ENCODE assay signal across 8 cellular contexts in genomic region chr5:176610430-176610763, GRCh38. TPM values are rescaled to one million over a fixed set of nuclear protein-coding genes. Genes with fewer than 3 reads are reported as not detected.
A peak's percentile ranks its signal among the peaks of the same experiment; 100 is the strongest.
DNase-seq lines count a peak whose midpoint lies in the region; ATAC-seq, FAIRE-seq and TF ChIP-seq lines count a peak whose summit lies in the region.

No MANE protein-coding gene starts in this region.

- in situ Hi-C loops in HepG2 (cut with HindIII; ENCODE audit: extremely low pct_ligation_motif_present, low pct_unique_long_range_greater_than_20kb), result no loop called here

- no peak for TF ChIP-seq POLR2A in GM12892 (IDR thresholded peaks at IDR 0.05; ENCODE audit: low read depth, low read length)
- no peak for TF ChIP-seq POLR2A in HepG2 (IDR thresholded peaks at IDR 0.05; ENCODE audit: insufficient read depth in 1 of 2, low read depth in 2 of 2, low read length in 2 of 2)
- no peak for TF ChIP-seq POLR2A in vagina (IDR thresholded peaks at IDR 0.05)

- intact Hi-C loops in HepG2 (cut with micrococcal nuclease; ENCODE audit: unreplicated experiment), result no loop called here
- intact Hi-C loops in vagina (cut with DNase I), result no loop called here

- DNase-seq in GM12892 (ENCODE audit: insufficient read length) (peak; percentile 46), HepG2 (ENCODE audit: low spot score) (no peak), vagina (ENCODE audit: extremely low spot score in 2 of 2) (no peak), kidney tubule cell (ENCODE audit: low spot score) (no peak), GM19239 (ENCODE audit: insufficient read length, low spot score) (no peak), GM20000 (ENCODE audit: low spot score) (no peak)

- FAIRE-seq in GM12892 (lab: Jason Lieb, UNC) (no peak), HepG2 (lab: Jason Lieb, UNC) (no peak), GM19239 (lab: Jason Lieb, UNC) (no peak)

- H3K9me3 ChIP-seq in HepG2 (ENCODE audit: low read length) (no peaks in the 10 kb centered on the region), vagina (no peaks in the 10 kb centered on the region)

- POLR2A ChIA-PET in HepG2 (lab: Yijun Ruan, JAX), result no interaction called here

- H3K4me2 ChIP-seq in HepG2 (ENCODE audit: low read depth, low read length), result peak overlapping the region; percentile 84

- TF ChIP-seq EP300 in HepG2 (IDR thresholded peaks at IDR 0.05; ENCODE audit: low read depth in 2 of 2, low read length in 2 of 2) (no peak), HepG2 (CRISPR knock-in tag; IDR thresholded peaks at IDR 0.05; ENCODE audit: borderline replicate concordance) (no peak)

- H3K36me3 ChIP-seq in HepG2 (replicated peaks in 1 of 2; ENCODE audit: control insufficient read depth in 1 of 2, insufficient read depth in 2 of 2, low read length in 2 of 2), result no peaks in the 10 kb centered on the region
- H3K36me3 ChIP-seq in vagina, result no peaks in the 10 kb centered on the region

- TF ChIP-seq RAD21 in HepG2 (CRISPR knock-in tag; IDR thresholded peaks at IDR 0.05), result no peak

- H4K20me1 ChIP-seq in HepG2 (ENCODE audit: insufficient read depth, low read length), result no peaks in the 10 kb centered on the region

- no peak for TF ChIP-seq CTCF in HepG2 (CRISPR knock-in tag; IDR thresholded peaks at IDR 0.05)
- no peak for TF ChIP-seq CTCF in vagina (IDR thresholded peaks at IDR 0.05)
- TF ChIP-seq CTCF in GM20000 (IDR thresholded peaks at IDR 0.05; ENCODE audit: extremely low read depth, missing control alignments), result no peak

- H3K27ac Mint-ChIP-seq in activated T-helper 17 cell treated with anti-CD3 and anti-CD28 coated beads, Interleukin-2, amount 50 U/mL, for 72 hours, result no peak overlapping the region

- H3K9me3 Mint-ChIP-seq in activated T-helper 17 cell treated with anti-CD3 and anti-CD28 coated beads, Interleukin-2, amount 50 U/mL, for 72 hours, result no peaks in the 10 kb centered on the region

- peaks cover 7% of the 10 kb centered on the region for H3K36me3 Mint-ChIP-seq in activated T-helper 17 cell treated with anti-CD3 and anti-CD28 coated beads, Interleukin-2, amount 50 U/mL, for 72 hours (ENCODE audit: low read depth)

- BruUV-seq in HepG2 (replicated peaks; lab: Mats Ljungman, UMichigan), result no TSS peak

- peak overlapping the region; percentile 47 to 76 (median 59); a peak in 4 of 6 replicates for H3K4me3 ChIP-seq in HepG2 (replicated peaks in 1 of 3; ENCODE audit: insufficient read depth in 1 of 3, low read depth in 2 of 3, low read length in 3 of 3)
- peak overlapping the region; percentile 55 to 57 for H3K4me3 ChIP-seq in vagina

- 0% methylated on average over 4 of the region's 31 CpGs for WGBS in HepG2 (ENCODE audit: low lambda C conversion rate)

- peaks cover 13% of the 10 kb centered on the region for H3K4me1 Mint-ChIP-seq in activated T-helper 17 cell treated with anti-CD3 and anti-CD28 coated beads, Interleukin-2, amount 50 U/mL, for 72 hours

- peak; percentile 7 for ATAC-seq in HG02870 (IDR thresholded peaks at IDR 0.05; ENCODE audit: unreplicated experiment)
- ATAC-seq in activated T-helper 17 cell treated with anti-CD3 and anti-CD28 coated beads, Interleukin-2, amount 50 U/mL, for 72 hours (replicated peaks), result peak; percentile 2
- no peak for ATAC-seq in HepG2

- no peak overlapping the region for H2AFZ ChIP-seq in HepG2 (ENCODE audit: low read length)

- H3K27me3 Mint-ChIP-seq in activated T-helper 17 cell treated with anti-CD3 and anti-CD28 coated beads, Interleukin-2, amount 50 U/mL, for 72 hours, result peaks cover 16% of the 10 kb centered on the region

- peak overlapping the region; percentile 22; the same call in 1 of the 2 replicates for H3K9ac ChIP-seq in HepG2 (ENCODE audit: insufficient read depth, low read depth, low read length)

- no peaks in the 10 kb centered on the region for H3K79me2 ChIP-seq in HepG2 (ENCODE audit: insufficient read depth, low read length)

- H3K27ac ChIP-seq in HepG2 (ENCODE audit: extremely low read length, insufficient read depth, low read length), result no peak overlapping the region
- H3K27ac ChIP-seq in vagina, result no peak overlapping the region

- H3K27me3 ChIP-seq in HepG2 (ENCODE audit: control insufficient read depth in 1 of 2, insufficient read depth in 2 of 2, low read length in 2 of 2), result no peaks in the 10 kb centered on the region; a peak in 2 of 5 replicates
- H3K27me3 ChIP-seq in vagina, result no peaks in the 10 kb centered on the region

- CTCF ChIA-PET in HepG2 (lab: Yijun Ruan, JAX; ENCODE audit: low intra/inter-chr PET ratio, low total read pairs), result no interaction called here

- H3K4me3 Mint-ChIP-seq in activated T-helper 17 cell treated with anti-CD3 and anti-CD28 coated beads, Interleukin-2, amount 50 U/mL, for 72 hours, result peak overlapping the region; percentile 73

- H3K4me1 ChIP-seq in HepG2 (ENCODE audit: insufficient read depth, low read length), result peaks cover 14% of the 10 kb centered on the region
- H3K4me1 ChIP-seq in vagina, result peaks cover 9% of the 10 kb centered on the region

RNA-seq across cellular contexts. Expression of gene GPRIN1, which starts 0.4 kb away (rescaled TPM):
- 1.6 TPM for polyA plus RNA-seq in GM12892 (2012; ENCODE audit: missing spikeins)
- total RNA-seq in activated T-helper 17 cell treated with anti-CD3 and anti-CD28 coated beads, Interleukin-2, amount 50 U/mL, for 72 hours, result 1 to 10 TPM; 4.8 to 8.9 TPM
- total RNA-seq in HepG2 (2016; rRNA removed; fragmentation: Illumina TruSeq; extraction: Trizol) (2.0 and 2.1 TPM in 2 replicates), vagina (0.49 TPM)
- total RNA-seq in HepG2 (2016; cell fraction: cytosol; rRNA removed; fragmentation: Illumina TruSeq; extraction: Trizol; ENCODE audit: low read depth), result 0.20 and 0.26 TPM in 2 replicates
- 1.6 and 2.0 TPM in 2 replicates for total RNA-seq in HepG2 (2016; cell fraction: insoluble cytoplasmic fraction; rRNA removed; fragmentation: Illumina TruSeq; extraction: Trizol)
- total RNA-seq in HepG2 (2016; cell fraction: membrane; rRNA removed; fragmentation: Illumina TruSeq; extraction: Trizol), result 0.71 and 0.79 TPM in 2 replicates
- 1.4 and 1.8 TPM in 2 replicates for total RNA-seq in HepG2 (2016; cell fraction: nucleus; rRNA removed; fragmentation: Illumina TruSeq; extraction: Trizol)
- 0.32 and 0.56 TPM in 2 replicates for polyA plus RNA-seq in HepG2 (2011; rRNA removed)
- polyA plus RNA-seq in HepG2 (2011; cell fraction: cytosol; rRNA removed), result 0.31 and 0.34 TPM in 2 replicates
- 0.50 and 0.62 TPM in 2 replicates for polyA plus RNA-seq in HepG2 (2011; cell fraction: nucleus; rRNA removed)
- polyA plus RNA-seq in HepG2 (2012), result 0.59 and 0.60 TPM in 2 replicates
- polyA plus RNA-seq in HepG2 (2016; cell fraction: cytosol; fragmentation: Illumina TruSeq; extraction: Trizol; ENCODE audit: low read depth), result 0.09 TPM in 2 replicates
- polyA plus RNA-seq in HepG2 (2016; cell fraction: insoluble cytoplasmic fraction; fragmentation: Illumina TruSeq; extraction: Trizol; ENCODE audit: low read depth), result 1.4 and 1.7 TPM in 2 replicates
- polyA plus RNA-seq in HepG2 (2016; cell fraction: membrane; fragmentation: Illumina TruSeq; extraction: Trizol; ENCODE audit: low read depth), result 0.34 and 0.43 TPM in 2 replicates
- 1.1 and 1.6 TPM in 2 replicates for polyA plus RNA-seq in HepG2 (2016; cell fraction: nucleus; fragmentation: Illumina TruSeq; extraction: Trizol; ENCODE audit: insufficient read depth, low read depth)
- 0.62 and 3.2 TPM in 2 replicates for polyA minus RNA-seq in HepG2 (2011; rRNA and poly(A)+ RNA removed; ENCODE audit: low replicate concordance)
- polyA minus RNA-seq in HepG2 (2011; cell fraction: cytosol; rRNA and poly(A)+ RNA removed), result 0.70 and 0.99 TPM in 2 replicates
- polyA minus RNA-seq in HepG2 (2011; cell fraction: nucleus; rRNA and poly(A)+ RNA removed), result 0.87 and 0.90 TPM in 2 replicates

RNA-seq across cellular contexts. Expression of gene SNCB, which starts 19.9 kb away (rescaled TPM):
- polyA plus RNA-seq in GM12892 (2012; ENCODE audit: missing spikeins), result not detected
- total RNA-seq in activated T-helper 17 cell treated with anti-CD3 and anti-CD28 coated beads, Interleukin-2, amount 50 U/mL, for 72 hours, result not detected
- not detected in 2 replicates for total RNA-seq in HepG2 (2016; rRNA removed; fragmentation: Illumina TruSeq; extraction: Trizol)
- total RNA-seq in HepG2 (2016; cell fraction: cytosol; rRNA removed; fragmentation: Illumina TruSeq; extraction: Trizol; ENCODE audit: low read depth), result not detected in 2 replicates
- total RNA-seq in HepG2 (2016; cell fraction: insoluble cytoplasmic fraction; rRNA removed; fragmentation: Illumina TruSeq; extraction: Trizol), result not detected in 2 replicates
- not detected in 2 replicates for total RNA-seq in HepG2 (2016; cell fraction: membrane; rRNA removed; fragmentation: Illumina TruSeq; extraction: Trizol)
- total RNA-seq in HepG2 (2016; cell fraction: nucleus; rRNA removed; fragmentation: Illumina TruSeq; extraction: Trizol), result not detected in 2 replicates
- polyA plus RNA-seq in HepG2 (2011; rRNA removed), result not detected in 2 replicates
- not detected in 2 replicates for polyA plus RNA-seq in HepG2 (2011; cell fraction: cytosol; rRNA removed)
- polyA plus RNA-seq in HepG2 (2011; cell fraction: nucleus; rRNA removed), result not detected in 2 replicates
- polyA plus RNA-seq in HepG2 (2012), result not detected in 2 replicates
- polyA plus RNA-seq in HepG2 (2016; cell fraction: cytosol; fragmentation: Illumina TruSeq; extraction: Trizol; ENCODE audit: low read depth), result not detected in 2 replicates
- polyA plus RNA-seq in HepG2 (2016; cell fraction: insoluble cytoplasmic fraction; fragmentation: Illumina TruSeq; extraction: Trizol; ENCODE audit: low read depth), result not detected in 2 replicates
- polyA plus RNA-seq in HepG2 (2016; cell fraction: membrane; fragmentation: Illumina TruSeq; extraction: Trizol; ENCODE audit: low read depth), result not detected in 2 replicates
- not detected in 2 replicates for polyA plus RNA-seq in HepG2 (2016; cell fraction: nucleus; fragmentation: Illumina TruSeq; extraction: Trizol; ENCODE audit: insufficient read depth, low read depth)
- not detected in 2 replicates for polyA minus RNA-seq in HepG2 (2011; rRNA and poly(A)+ RNA removed; ENCODE audit: low replicate concordance)
- polyA minus RNA-seq in HepG2 (2011; cell fraction: cytosol; rRNA and poly(A)+ RNA removed), result not detected in 2 replicates
- polyA minus RNA-seq in HepG2 (2011; cell fraction: nucleus; rRNA and poly(A)+ RNA removed), result not detected in 2 replicates
- total RNA-seq in vagina, result not detected

RNA-seq across cellular contexts. Expression of gene EIF4E1B, which starts 20.1 kb away (rescaled TPM):
- not detected for polyA plus RNA-seq in GM12892 (2012; ENCODE audit: missing spikeins)
- not detected for total RNA-seq in activated T-helper 17 cell treated with anti-CD3 and anti-CD28 coated beads, Interleukin-2, amount 50 U/mL, for 72 hours
- total RNA-seq in HepG2 (2016; rRNA removed; fragmentation: Illumina TruSeq; extraction: Trizol), result not detected in 2 replicates
- not detected in 2 replicates for total RNA-seq in HepG2 (2016; cell fraction: cytosol; rRNA removed; fragmentation: Illumina TruSeq; extraction: Trizol; ENCODE audit: low read depth)
- not detected in 2 replicates for total RNA-seq in HepG2 (2016; cell fraction: insoluble cytoplasmic fraction; rRNA removed; fragmentation: Illumina TruSeq; extraction: Trizol)
- not detected in 2 replicates for total RNA-seq in HepG2 (2016; cell fraction: membrane; rRNA removed; fragmentation: Illumina TruSeq; extraction: Trizol)
- total RNA-seq in HepG2 (2016; cell fraction: nucleus; rRNA removed; fragmentation: Illumina TruSeq; extraction: Trizol), result not detected in 2 replicates
- polyA plus RNA-seq in HepG2 (2011; rRNA removed), result not detected in 2 replicates
- not detected in 2 replicates for polyA plus RNA-seq in HepG2 (2011; cell fraction: cytosol; rRNA removed)
- polyA plus RNA-seq in HepG2 (2011; cell fraction: nucleus; rRNA removed), result not detected in 2 replicates
- polyA plus RNA-seq in HepG2 (2012), result not detected in 2 replicates
- polyA plus RNA-seq in HepG2 (2016; cell fraction: cytosol; fragmentation: Illumina TruSeq; extraction: Trizol; ENCODE audit: low read depth), result not detected in 2 replicates
- not detected in 2 replicates for polyA plus RNA-seq in HepG2 (2016; cell fraction: insoluble cytoplasmic fraction; fragmentation: Illumina TruSeq; extraction: Trizol; ENCODE audit: low read depth)
- not detected in 2 replicates for polyA plus RNA-seq in HepG2 (2016; cell fraction: membrane; fragmentation: Illumina TruSeq; extraction: Trizol; ENCODE audit: low read depth)
- polyA plus RNA-seq in HepG2 (2016; cell fraction: nucleus; fragmentation: Illumina TruSeq; extraction: Trizol; ENCODE audit: insufficient read depth, low read depth), result not detected in 2 replicates
- 0.07 TPM in 1 of 2 replicates, not detected in the other for polyA minus RNA-seq in HepG2 (2011; rRNA and poly(A)+ RNA removed; ENCODE audit: low replicate concordance)
- not detected in 2 replicates for polyA minus RNA-seq in HepG2 (2011; cell fraction: cytosol; rRNA and poly(A)+ RNA removed)
- polyA minus RNA-seq in HepG2 (2011; cell fraction: nucleus; rRNA and poly(A)+ RNA removed), result not detected in 2 replicates
- total RNA-seq in vagina, result not detected

RNA-seq across cellular contexts. Expression of gene TSPAN17, which starts 36.9 kb away (rescaled TPM):
- 6.2 TPM for polyA plus RNA-seq in GM12892 (2012; ENCODE audit: missing spikeins)
- total RNA-seq in activated T-helper 17 cell treated with anti-CD3 and anti-CD28 coated beads, Interleukin-2, amount 50 U/mL, for 72 hours, result 10 to 100 TPM; 26.7 to 53.0 TPM
- total RNA-seq in HepG2 (2016; rRNA removed; fragmentation: Illumina TruSeq; extraction: Trizol) (10.1 and 11.5 TPM in 2 replicates), vagina (16.9 TPM)
- 14.4 and 15.0 TPM in 2 replicates for total RNA-seq in HepG2 (2016; cell fraction: cytosol; rRNA removed; fragmentation: Illumina TruSeq; extraction: Trizol; ENCODE audit: low read depth)
- 9.9 and 11.9 TPM in 2 replicates for total RNA-seq in HepG2 (2016; cell fraction: insoluble cytoplasmic fraction; rRNA removed; fragmentation: Illumina TruSeq; extraction: Trizol)
- total RNA-seq in HepG2 (2016; cell fraction: membrane; rRNA removed; fragmentation: Illumina TruSeq; extraction: Trizol), result 28.4 and 30.1 TPM in 2 replicates
- 6.7 and 8.6 TPM in 2 replicates for total RNA-seq in HepG2 (2016; cell fraction: nucleus; rRNA removed; fragmentation: Illumina TruSeq; extraction: Trizol)
- 15.0 and 20.0 TPM in 2 replicates for polyA plus RNA-seq in HepG2 (2011; rRNA removed)
- polyA plus RNA-seq in HepG2 (2011; cell fraction: cytosol; rRNA removed), result 14.6 and 15.9 TPM in 2 replicates
- 34.5 and 40.1 TPM in 2 replicates for polyA plus RNA-seq in HepG2 (2011; cell fraction: nucleus; rRNA removed)
- polyA plus RNA-seq in HepG2 (2012), result 7.5 and 9.2 TPM in 2 replicates
- polyA plus RNA-seq in HepG2 (2016; cell fraction: cytosol; fragmentation: Illumina TruSeq; extraction: Trizol; ENCODE audit: low read depth), result 20.7 and 22.9 TPM in 2 replicates
- 11.8 and 14.9 TPM in 2 replicates for polyA plus RNA-seq in HepG2 (2016; cell fraction: insoluble cytoplasmic fraction; fragmentation: Illumina TruSeq; extraction: Trizol; ENCODE audit: low read depth)
- polyA plus RNA-seq in HepG2 (2016; cell fraction: membrane; fragmentation: Illumina TruSeq; extraction: Trizol; ENCODE audit: low read depth), result 32.1 and 34.7 TPM in 2 replicates
- 17.6 and 18.4 TPM in 2 replicates for polyA plus RNA-seq in HepG2 (2016; cell fraction: nucleus; fragmentation: Illumina TruSeq; extraction: Trizol; ENCODE audit: insufficient read depth, low read depth)
- polyA minus RNA-seq in HepG2 (2011; rRNA and poly(A)+ RNA removed; ENCODE audit: low replicate concordance), result 26.2 and 35.2 TPM in 2 replicates
- 9.8 and 12.6 TPM in 2 replicates for polyA minus RNA-seq in HepG2 (2011; cell fraction: cytosol; rRNA and poly(A)+ RNA removed)
- 6.7 and 8.6 TPM in 2 replicates for polyA minus RNA-seq in HepG2 (2011; cell fraction: nucleus; rRNA and poly(A)+ RNA removed)
